In genomic region chr1:101285922-101286568, GRCh38 we compare ENCODE assay signal across 26 cellular contexts. TPM values are rescaled to one million over a fixed set of nuclear protein-coding genes. Genes with fewer than 3 reads are reported as not detected.
A peak's percentile ranks its signal among the peaks of the same experiment; 100 is the strongest.
DNase-seq lines count a peak whose midpoint lies in the region; ATAC-seq and TF ChIP-seq lines count a peak whose summit lies in the region.
"Had no signal": no experiment of that assay in that cellular context is flagged by ENCODE, and none has a peak within 500 bp of the region (broad histone marks: within the 10 kb centered on the region; RNA-seq: fewer than 3 reads in every experiment).

No MANE protein-coding gene starts in this region.

- no peaks in the 10 kb centered on the region for H3K27me3 Mint-ChIP-seq in activated T-cell treated with anti-CD3 and anti-CD28 coated beads, Interleukin-2, amount 50 U/mL, for 72 hours (ENCODE audit: low read depth)
- no peaks in the 10 kb centered on the region for H3K27me3 Mint-ChIP-seq in activated CD4-positive, alpha-beta memory T cell treated with anti-CD3 and anti-CD28 coated beads for 36 hours
- H3K27me3 Mint-ChIP-seq: activated B cell treated with CpG ODN at 0.5 μM for 24 hours had no signal

- peak overlapping the region; percentile 31 to 63 for H3K4me3 Mint-ChIP-seq in activated T-cell treated with anti-CD3 and anti-CD28 coated beads, Interleukin-2, amount 50 U/mL, for 72 hours
- H3K4me3 Mint-ChIP-seq in activated CD4-positive, alpha-beta memory T cell treated with anti-CD3 and anti-CD28 coated beads for 36 hours = no peak overlapping the region
- H3K4me3 Mint-ChIP-seq: activated B cell treated with CpG ODN at 0.5 μM for 24 hours, CD14-positive monocyte, mesothelial cell of epicardium, neural crest cell had no signal

- H3K4me3 ChIP-seq in left lung (no peak overlapping the region), upper lobe of right lung (no peak overlapping the region), esophagus squamous epithelium (no peak overlapping the region), Peyer's patch (no peak overlapping the region)
- H3K4me3 ChIP-seq: adrenal gland, cardiac muscle cell, dorsolateral prefrontal cortex, K562, PC-9, prostate gland, SJCRH30, vagina had no signal

- CTCF ChIA-PET in activated CD4-positive, alpha-beta memory T cell treated with anti-CD3 and anti-CD28 coated beads for 36 hours (lab: Charles Lee) = interaction anchor here (1.1 to 11.0 kb wide), 12 partner anchors 23 to 377 kb away, joined by 4 to 242 read pairs (median 8); partner anchors contain the start of gene S1PR1
- CTCF ChIA-PET in GM10248 (lab: Yijun Ruan, JAX) = interaction anchor here (1.3 to 11.9 kb wide), 12 partner anchors 11 to 822 kb away, joined by 3 to 175 read pairs (median 9); partner anchors contain the start of gene S1PR1

- TF ChIP-seq POLR2A in esophagus squamous epithelium (IDR thresholded peaks at IDR 0.05) (no peak), Peyer's patch (IDR thresholded peaks at IDR 0.05) (no peak)

- 82 to 93% methylated on average over 1 to 2 of the region's 2 CpGs for WGBS in esophagus squamous epithelium, 2 donors

- no peaks in the 10 kb centered on the region for H3K36me3 ChIP-seq in left lung
- H3K36me3 ChIP-seq in upper lobe of right lung = no peaks in the 10 kb centered on the region
- H3K36me3 ChIP-seq in esophagus squamous epithelium = no peaks in the 10 kb centered on the region
- H3K36me3 ChIP-seq in Peyer's patch = no peaks in the 10 kb centered on the region
- H3K36me3 ChIP-seq: adrenal gland, cardiac muscle cell, prostate gland, SJCRH30, vagina had no signal

- TF ChIP-seq CTCF in left lung (IDR thresholded peaks at IDR 0.05) (no peak), upper lobe of right lung (IDR thresholded peaks at IDR 0.05) (no peak), esophagus squamous epithelium (IDR thresholded peaks at IDR 0.05) (no peak), Peyer's patch (IDR thresholded peaks at IDR 0.05) (no peak), GM10248 (IDR thresholded peaks at IDR 0.05; ENCODE audit: control extremely low read depth, extremely low read depth, low read depth, missing control alignments) (no peak)

- H3K4me1 Mint-ChIP-seq in activated T-cell treated with anti-CD3 and anti-CD28 coated beads, Interleukin-2, amount 50 U/mL, for 72 hours (ENCODE audit: low read depth) = peaks cover 97% of the 10 kb centered on the region
- peaks cover 88% of the 10 kb centered on the region for H3K4me1 Mint-ChIP-seq in activated CD4-positive, alpha-beta memory T cell treated with anti-CD3 and anti-CD28 coated beads for 36 hours (ENCODE audit: low read depth)

- peaks cover 3 to 6% of the 10 kb centered on the region in 2 donors for H3K27me3 ChIP-seq in left lung
- H3K27me3 ChIP-seq in upper lobe of right lung = no peaks in the 10 kb centered on the region
- H3K27me3 ChIP-seq in esophagus squamous epithelium = peaks cover 0 to 4% (median 0%) of the 10 kb centered on the region in 4 donors
- H3K27me3 ChIP-seq in Peyer's patch = no peaks in the 10 kb centered on the region
- H3K27me3 ChIP-seq: adrenal gland, cardiac muscle cell, dorsolateral prefrontal cortex, SJCRH30, vagina had no signal

- H3K4me1 ChIP-seq in left lung = peaks cover 0 to 18% of the 10 kb centered on the region in 2 donors
- H3K4me1 ChIP-seq in upper lobe of right lung = peaks cover 3% of the 10 kb centered on the region
- H3K4me1 ChIP-seq in esophagus squamous epithelium = peaks cover 0 to 7% (median 0%) of the 10 kb centered on the region in 3 donors
- H3K4me1 ChIP-seq in Peyer's patch = no peaks in the 10 kb centered on the region
- H3K4me1 ChIP-seq: prostate gland, vagina had no signal

- ATAC-seq in activated T-cell treated with anti-CD3 and anti-CD28 coated beads, Interleukin-2, amount 50 U/mL, for 72 hours (replicated peaks in 1 of 2) = peak; percentile 16 to 43
- peak; percentile 87 for ATAC-seq in left lung
- ATAC-seq in upper lobe of right lung = peak; percentile 46
- ATAC-seq: K562 had no signal

- H3K27ac Mint-ChIP-seq in activated T-cell treated with anti-CD3 and anti-CD28 coated beads, Interleukin-2, amount 50 U/mL, for 72 hours = peak overlapping the region; percentile 91
- H3K27ac Mint-ChIP-seq in activated CD4-positive, alpha-beta memory T cell treated with anti-CD3 and anti-CD28 coated beads for 36 hours = peak overlapping the region; percentile 66
- H3K27ac Mint-ChIP-seq: activated B cell treated with CpG ODN at 0.5 μM for 24 hours, CD14-positive monocyte, mesothelial cell of epicardium had no signal

- H3K9me3 ChIP-seq in left lung = no peaks in the 10 kb centered on the region
- H3K9me3 ChIP-seq in upper lobe of right lung = no peaks in the 10 kb centered on the region
- H3K9me3 ChIP-seq in esophagus squamous epithelium = no peaks in the 10 kb centered on the region
- no peaks in the 10 kb centered on the region for H3K9me3 ChIP-seq in Peyer's patch
- H3K9me3 ChIP-seq: adrenal gland, prostate gland, SJCRH30, vagina had no signal

- H3K36me3 Mint-ChIP-seq in activated T-cell treated with anti-CD3 and anti-CD28 coated beads, Interleukin-2, amount 50 U/mL, for 72 hours (ENCODE audit: insufficient read depth in 2 of 2) = peaks cover 0 to 2% of the 10 kb centered on the region in 2 donors
- H3K36me3 Mint-ChIP-seq in activated CD4-positive, alpha-beta memory T cell treated with anti-CD3 and anti-CD28 coated beads for 36 hours = peaks cover 3% of the 10 kb centered on the region
- H3K36me3 Mint-ChIP-seq: CD14-positive monocyte, mesothelial cell of epicardium had no signal

- POLR2A ChIA-PET in activated CD4-positive, alpha-beta memory T cell treated with anti-CD3 and anti-CD28 coated beads for 36 hours (lab: Charles Lee) = interaction anchor here (0.8 to 10.3 kb wide), 5 partner anchors 21 to 149 kb away, joined by 3 to 129 read pairs (median 3); partner anchors contain the start of gene S1PR1
- POLR2A ChIA-PET in GM10248 (lab: Yijun Ruan, JAX) = no interaction called here

- intact Hi-C loops in activated CD4-positive, alpha-beta memory T cell treated with anti-CD3 and anti-CD28 coated beads for 36 hours (cut with micrococcal nuclease) = no loop called here
- intact Hi-C loops in left lung (cut with DNase I) = loop anchor here in 1 of 2 donors (5.0 kb wide), 1 partner anchor 364 kb away; no protein-coding TSS in a partner anchor
- intact Hi-C loops in upper lobe of right lung (cut with DNase I) = loop anchor here (5.0 kb wide), 1 partner anchor 364 kb away; no protein-coding TSS in a partner anchor
- intact Hi-C loops in esophagus squamous epithelium (cut with DNase I) = loop anchor here (5.0 to 10.0 kb wide), 2 partner anchors 141 to 369 kb away; no protein-coding TSS in a partner anchor

- DNase-seq in activated T-cell treated with anti-CD3 and anti-CD28 coated beads, Interleukin-2, amount 50 U/mL, for 72 hours = no peak
- DNase-seq in activated T-cell treated with anti-CD3 and anti-CD28 coated beads for 4 hours (no peak), left lung (no peak), upper lobe of right lung (no peak), esophagus squamous epithelium (lab: John Stamatoyannopoulos, UW) (no peak), Peyer's patch (no peak), GM10248 (ENCODE audit: extremely low spot score) (no peak)
- no peak for DNase-seq in activated CD4-positive, alpha-beta memory T cell treated with anti-CD3 and anti-CD28 coated beads for 36 hours
- DNase-seq: activated B cell treated with CpG ODN at 0.5 μM for 24 hours; activated CD8-positive, alpha-beta memory T cell treated with anti-CD3 and anti-CD28 coated beads, Interleukin-2, amount 50 U/mL, for 48 hours; adrenal gland; dorsolateral prefrontal cortex; NCI-H187; NCI-H226; PC-9; SJCRH30; small intestine; stimulated activated CD4-positive, alpha-beta T cell treated with anti-CD3 and anti-CD28 coated beads, Interleukin-4, amount 100 ng/mL, for 1 hour; substantia nigra had no signal

- H3K27ac ChIP-seq in left lung (no peak overlapping the region), upper lobe of right lung (no peak overlapping the region), esophagus squamous epithelium (no peak overlapping the region), Peyer's patch (no peak overlapping the region)
- H3K27ac ChIP-seq: adrenal gland, cardiac muscle cell, dorsolateral prefrontal cortex, PC-9, prostate gland, SJCRH30, vagina had no signal

- no peaks in the 10 kb centered on the region for H3K9me3 Mint-ChIP-seq in activated T-cell treated with anti-CD3 and anti-CD28 coated beads, Interleukin-2, amount 50 U/mL, for 72 hours
- H3K9me3 Mint-ChIP-seq in activated CD4-positive, alpha-beta memory T cell treated with anti-CD3 and anti-CD28 coated beads for 36 hours = no peaks in the 10 kb centered on the region
- H3K9me3 Mint-ChIP-seq: activated B cell treated with CpG ODN at 0.5 μM for 24 hours, CD14-positive monocyte had no signal

RNA-seq across cellular contexts. Expression of gene S1PR1, which starts 49.2 kb away (rescaled TPM):
- 100 to 1,000 TPM; 135 to 157 TPM for total RNA-seq in activated T-cell treated with anti-CD3 and anti-CD28 coated beads, Interleukin-2, amount 50 U/mL, for 72 hours
- 100 to 1,000 TPM; 134 to 140 TPM for total RNA-seq in activated CD4-positive, alpha-beta memory T cell treated with anti-CD3 and anti-CD28 coated beads for 36 hours
- 10 to 100 TPM; 35.5 to 89.3 TPM for total RNA-seq in left lung
- total RNA-seq in upper lobe of right lung = 134 TPM
- total RNA-seq in esophagus squamous epithelium = 10 to 100 TPM in 2 of 4 donors, 1 to 10 TPM in 2; 2.8 to 31.1 (median 10.3) TPM
- total RNA-seq in Peyer's patch = 10 to 100 TPM in 3 of 4 donors, 1 to 10 TPM in 1; 3.0 to 27.2 (median 19.3) TPM

Comparison
In these comparisons a context has a peak if more than half of its experiments do, and no peak if none do; other contexts are left out.
1. ATAC-seq: peak in every context shown above with its lines; median percentile 87 in left lung; 46 in upper lobe of right lung; 30 in activated T-cell treated with anti-CD3 and anti-CD28 coated beads, Interleukin-2, amount 50 U/mL, for 72 hours.